Comparison of ENCODE assay signal across 1 cellular context in the genomic region with DNA sequence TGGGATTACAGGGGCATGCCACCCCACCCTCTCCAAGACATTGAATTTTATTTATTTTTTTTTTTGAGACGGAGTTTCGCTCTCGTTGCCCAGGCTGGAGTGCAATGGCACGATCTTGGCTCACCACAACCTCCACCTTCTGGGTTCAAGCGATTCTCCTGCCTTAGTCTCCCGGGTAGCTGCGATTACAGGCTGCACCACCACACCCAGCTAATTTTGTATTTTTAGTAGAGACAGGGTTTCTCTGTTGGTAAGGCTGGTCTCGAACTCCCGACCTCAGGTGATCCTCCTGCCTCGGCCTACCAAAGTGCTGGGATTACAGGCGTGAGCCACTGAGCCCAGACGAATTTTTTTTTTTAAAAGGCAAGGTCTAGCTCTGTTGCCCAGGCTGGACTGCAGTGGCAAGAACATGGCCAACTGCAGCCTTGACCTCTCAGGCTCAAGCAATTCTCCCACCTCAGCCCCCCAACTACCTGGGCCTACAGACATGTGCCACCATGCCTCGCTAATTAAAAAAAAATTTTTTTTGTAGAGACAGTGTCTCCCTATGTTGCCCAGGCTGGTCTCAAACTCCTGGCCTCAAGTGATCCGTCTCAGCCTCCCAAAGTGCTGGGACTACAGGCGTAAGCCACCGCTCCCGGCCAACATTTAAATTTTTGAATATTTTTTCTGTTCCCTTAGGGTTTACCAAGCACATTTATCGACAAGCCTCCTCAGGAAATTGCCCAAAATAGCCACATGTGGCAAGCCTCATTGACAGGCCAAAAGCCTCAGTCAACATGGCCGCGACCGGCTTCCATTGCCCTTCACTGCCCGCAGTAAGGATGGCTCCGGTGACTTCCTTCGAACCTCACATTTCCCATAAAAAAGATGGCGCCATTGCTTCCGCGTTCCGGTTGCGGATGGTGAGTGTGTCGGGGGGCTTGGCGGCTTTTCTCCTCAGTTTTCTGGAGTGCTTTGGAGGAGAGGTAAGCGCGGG.
TF ChIP-seq lines count a peak whose summit lies in the region.

A gene with protein sequence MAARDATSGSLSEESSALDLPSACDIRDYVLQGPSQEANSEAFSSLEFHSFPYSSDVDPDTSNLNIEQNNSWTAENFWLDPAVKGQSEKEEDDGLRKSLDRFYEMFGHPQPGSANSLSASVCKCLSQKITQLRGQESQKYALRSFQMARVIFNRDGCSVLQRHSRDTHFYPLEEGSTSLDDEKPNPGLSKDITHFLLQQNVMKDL (plus strand): TSS at position 890 of the 979 bp plus-strand sequence. CDS start 22,465 bp downstream, outside the sequence.

TF ChIP-seq in H1, 55 proteins besides CTCF, POLR2A, EP300 and RAD21 (continues in another document):
- no peak for TF ChIP-seq ATF3 (IDR thresholded peaks at IDR 0.05; ENCODE audit: insufficient read depth, low read depth, low read length)
- TF ChIP-seq RXRA (IDR thresholded peaks at IDR 0.05; ENCODE audit: insufficient read depth, low read depth, low read length): no peak
- peak; percentile 25; the same call in 1 of the 2 replicates for TF ChIP-seq PHF8 (conservative IDR thresholded peaks at IDR 0.05; ENCODE audit: low read depth, low read length)
- TF ChIP-seq EGR1 (IDR thresholded peaks at IDR 0.05; ENCODE audit: borderline replicate concordance, low read depth, low read length): no peak
- no peak for TF ChIP-seq SP1 (IDR thresholded peaks at IDR 0.05; ENCODE audit: low read depth, low read length)
- no peak for TF ChIP-seq CBX5 (IDR thresholded peaks at IDR 0.05; ENCODE audit: low read depth, low read length)
- TF ChIP-seq EZH2 (IDR thresholded peaks at IDR 0.05; ENCODE audit: low read depth, low read length, severe bottlenecking): no peak
- TF ChIP-seq ZNF274 (IDR thresholded peaks at IDR 0.05; ENCODE audit: borderline replicate concordance, extremely low read depth, low read length): no peak
- TF ChIP-seq, protein P1, sequence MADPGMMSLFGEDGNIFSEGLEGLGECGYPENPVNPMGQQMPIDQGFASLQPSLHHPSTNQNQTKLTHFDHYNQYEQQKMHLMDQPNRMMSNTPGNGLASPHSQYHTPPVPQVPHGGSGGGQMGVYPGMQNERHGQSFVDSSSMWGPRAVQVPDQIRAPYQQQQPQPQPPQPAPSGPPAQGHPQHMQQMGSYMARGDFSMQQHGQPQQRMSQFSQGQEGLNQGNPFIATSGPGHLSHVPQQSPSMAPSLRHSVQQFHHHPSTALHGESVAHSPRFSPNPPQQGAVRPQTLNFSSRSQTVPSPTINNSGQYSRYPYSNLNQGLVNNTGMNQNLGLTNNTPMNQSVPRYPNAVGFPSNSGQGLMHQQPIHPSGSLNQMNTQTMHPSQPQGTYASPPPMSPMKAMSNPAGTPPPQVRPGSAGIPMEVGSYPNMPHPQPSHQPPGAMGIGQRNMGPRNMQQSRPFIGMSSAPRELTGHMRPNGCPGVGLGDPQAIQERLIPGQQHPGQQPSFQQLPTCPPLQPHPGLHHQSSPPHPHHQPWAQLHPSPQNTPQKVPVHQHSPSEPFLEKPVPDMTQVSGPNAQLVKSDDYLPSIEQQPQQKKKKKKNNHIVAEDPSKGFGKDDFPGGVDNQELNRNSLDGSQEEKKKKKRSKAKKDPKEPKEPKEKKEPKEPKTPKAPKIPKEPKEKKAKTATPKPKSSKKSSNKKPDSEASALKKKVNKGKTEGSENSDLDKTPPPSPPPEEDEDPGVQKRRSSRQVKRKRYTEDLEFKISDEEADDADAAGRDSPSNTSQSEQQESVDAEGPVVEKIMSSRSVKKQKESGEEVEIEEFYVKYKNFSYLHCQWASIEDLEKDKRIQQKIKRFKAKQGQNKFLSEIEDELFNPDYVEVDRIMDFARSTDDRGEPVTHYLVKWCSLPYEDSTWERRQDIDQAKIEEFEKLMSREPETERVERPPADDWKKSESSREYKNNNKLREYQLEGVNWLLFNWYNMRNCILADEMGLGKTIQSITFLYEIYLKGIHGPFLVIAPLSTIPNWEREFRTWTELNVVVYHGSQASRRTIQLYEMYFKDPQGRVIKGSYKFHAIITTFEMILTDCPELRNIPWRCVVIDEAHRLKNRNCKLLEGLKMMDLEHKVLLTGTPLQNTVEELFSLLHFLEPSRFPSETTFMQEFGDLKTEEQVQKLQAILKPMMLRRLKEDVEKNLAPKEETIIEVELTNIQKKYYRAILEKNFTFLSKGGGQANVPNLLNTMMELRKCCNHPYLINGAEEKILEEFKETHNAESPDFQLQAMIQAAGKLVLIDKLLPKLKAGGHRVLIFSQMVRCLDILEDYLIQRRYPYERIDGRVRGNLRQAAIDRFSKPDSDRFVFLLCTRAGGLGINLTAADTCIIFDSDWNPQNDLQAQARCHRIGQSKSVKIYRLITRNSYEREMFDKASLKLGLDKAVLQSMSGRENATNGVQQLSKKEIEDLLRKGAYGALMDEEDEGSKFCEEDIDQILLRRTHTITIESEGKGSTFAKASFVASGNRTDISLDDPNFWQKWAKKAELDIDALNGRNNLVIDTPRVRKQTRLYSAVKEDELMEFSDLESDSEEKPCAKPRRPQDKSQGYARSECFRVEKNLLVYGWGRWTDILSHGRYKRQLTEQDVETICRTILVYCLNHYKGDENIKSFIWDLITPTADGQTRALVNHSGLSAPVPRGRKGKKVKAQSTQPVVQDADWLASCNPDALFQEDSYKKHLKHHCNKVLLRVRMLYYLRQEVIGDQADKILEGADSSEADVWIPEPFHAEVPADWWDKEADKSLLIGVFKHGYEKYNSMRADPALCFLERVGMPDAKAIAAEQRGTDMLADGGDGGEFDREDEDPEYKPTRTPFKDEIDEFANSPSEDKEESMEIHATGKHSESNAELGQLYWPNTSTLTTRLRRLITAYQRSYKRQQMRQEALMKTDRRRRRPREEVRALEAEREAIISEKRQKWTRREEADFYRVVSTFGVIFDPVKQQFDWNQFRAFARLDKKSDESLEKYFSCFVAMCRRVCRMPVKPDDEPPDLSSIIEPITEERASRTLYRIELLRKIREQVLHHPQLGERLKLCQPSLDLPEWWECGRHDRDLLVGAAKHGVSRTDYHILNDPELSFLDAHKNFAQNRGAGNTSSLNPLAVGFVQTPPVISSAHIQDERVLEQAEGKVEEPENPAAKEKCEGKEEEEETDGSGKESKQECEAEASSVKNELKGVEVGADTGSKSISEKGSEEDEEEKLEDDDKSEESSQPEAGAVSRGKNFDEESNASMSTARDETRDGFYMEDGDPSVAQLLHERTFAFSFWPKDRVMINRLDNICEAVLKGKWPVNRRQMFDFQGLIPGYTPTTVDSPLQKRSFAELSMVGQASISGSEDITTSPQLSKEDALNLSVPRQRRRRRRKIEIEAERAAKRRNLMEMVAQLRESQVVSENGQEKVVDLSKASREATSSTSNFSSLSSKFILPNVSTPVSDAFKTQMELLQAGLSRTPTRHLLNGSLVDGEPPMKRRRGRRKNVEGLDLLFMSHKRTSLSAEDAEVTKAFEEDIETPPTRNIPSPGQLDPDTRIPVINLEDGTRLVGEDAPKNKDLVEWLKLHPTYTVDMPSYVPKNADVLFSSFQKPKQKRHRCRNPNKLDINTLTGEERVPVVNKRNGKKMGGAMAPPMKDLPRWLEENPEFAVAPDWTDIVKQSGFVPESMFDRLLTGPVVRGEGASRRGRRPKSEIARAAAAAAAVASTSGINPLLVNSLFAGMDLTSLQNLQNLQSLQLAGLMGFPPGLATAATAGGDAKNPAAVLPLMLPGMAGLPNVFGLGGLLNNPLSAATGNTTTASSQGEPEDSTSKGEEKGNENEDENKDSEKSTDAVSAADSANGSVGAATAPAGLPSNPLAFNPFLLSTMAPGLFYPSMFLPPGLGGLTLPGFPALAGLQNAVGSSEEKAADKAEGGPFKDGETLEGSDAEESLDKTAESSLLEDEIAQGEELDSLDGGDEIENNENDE (IDR thresholded peaks at IDR 0.05; ENCODE audit: insufficient replicate concordance, low read length): no peak
- TF ChIP-seq NRF1 (IDR thresholded peaks at IDR 0.05; ENCODE audit: low read depth, low read length): no peak
- TF ChIP-seq GTF2F1 (IDR thresholded peaks at IDR 0.05; ENCODE audit: borderline replicate concordance, low read depth, low read length): peak; percentile 66; the same call in 1 of the 2 replicates
- no peak for TF ChIP-seq BACH1 (IDR thresholded peaks at IDR 0.05; ENCODE audit: low read length)
- TF ChIP-seq CHD2 (IDR thresholded peaks at IDR 0.05; ENCODE audit: low read length): no peak
- TF ChIP-seq JUN (IDR thresholded peaks at IDR 0.05; ENCODE audit: low read depth, low read length): no peak
- no peak for TF ChIP-seq HDAC6 (IDR thresholded peaks at IDR 0.05; ENCODE audit: low read depth, low read length)
- no peak for TF ChIP-seq SIRT6 (IDR thresholded peaks at IDR 0.05; ENCODE audit: low read length)
- peak; percentile 74 for TF ChIP-seq TAF7 (optimal IDR thresholded peaks at IDR 0.05; ENCODE audit: borderline replicate concordance, low read depth, low read length)
- no peak for TF ChIP-seq CTBP2 (IDR thresholded peaks at IDR 0.05; ENCODE audit: borderline replicate concordance, insufficient read depth, insufficient read length, low read length)
- TF ChIP-seq CEBPB (IDR thresholded peaks at IDR 0.05; ENCODE audit: low read depth, low read length): no peak
- TF ChIP-seq ASH2L (IDR thresholded peaks at IDR 0.05; ENCODE audit: low read length): no peak
- TF ChIP-seq SP2 (IDR thresholded peaks at IDR 0.05; ENCODE audit: low read length): no peak
- no peak for TF ChIP-seq TEAD4 (IDR thresholded peaks at IDR 0.05; ENCODE audit: low read depth, low read length)
- peak; percentile 100 for TF ChIP-seq YY1 (IDR thresholded peaks at IDR 0.05; ENCODE audit: low read depth, low read length)
- TF ChIP-seq SAP30 (IDR thresholded peaks at IDR 0.05; ENCODE audit: insufficient read depth, insufficient replicate concordance, low read length): peak; percentile 78
- peak; percentile 11 to 83; a peak in 1 of 4 replicates for TF ChIP-seq SIN3A (conservative IDR thresholded peaks at IDR 0.05 in 1 of 2, IDR thresholded peaks at IDR 0.05 in 1 of 2; ENCODE audit: low read depth in 1 of 2, low read length in 2 of 2)
- TF ChIP-seq POU5F1 (IDR thresholded peaks at IDR 0.05; ENCODE audit: low read depth, low read length): no peak
- TF ChIP-seq RBBP5 (IDR thresholded peaks at IDR 0.05; ENCODE audit: borderline replicate concordance, low read depth, low read length): no peak
- no peak for TF ChIP-seq SUZ12 (IDR thresholded peaks at IDR 0.05; ENCODE audit: low read length)
- TF ChIP-seq KDM1A (IDR thresholded peaks at IDR 0.05; ENCODE audit: borderline replicate concordance, low read length): no peak
- no peak; the same call in 1 of the 2 replicates for TF ChIP-seq E2F6 (IDR thresholded peaks at IDR 0.05)
- TF ChIP-seq SIX5 (IDR thresholded peaks at IDR 0.05; ENCODE audit: low read depth, low read length): peak; percentile 64
- no peak for TF ChIP-seq BCL11A (IDR thresholded peaks at IDR 0.05; ENCODE audit: low read depth in 2 of 2, low read length in 2 of 2)
- TF ChIP-seq TCF12 (IDR thresholded peaks at IDR 0.05; ENCODE audit: low read depth, low read length): peak; percentile 16; the same call in 1 of the 2 replicates
- no peak for TF ChIP-seq CBX8 (IDR thresholded peaks at IDR 0.05; ENCODE audit: borderline replicate concordance, low read depth, low read length)
- no peak for TF ChIP-seq HDAC2 (IDR thresholded peaks at IDR 0.05; ENCODE audit: borderline replicate concordance in 1 of 2, low read depth in 2 of 2, low read length in 2 of 2)
- peak; percentile 37; the same call in 1 of the 2 replicates for TF ChIP-seq GABPA (IDR thresholded peaks at IDR 0.05; ENCODE audit: borderline replicate concordance, insufficient read depth, low read length)
- TF ChIP-seq, protein P2, sequence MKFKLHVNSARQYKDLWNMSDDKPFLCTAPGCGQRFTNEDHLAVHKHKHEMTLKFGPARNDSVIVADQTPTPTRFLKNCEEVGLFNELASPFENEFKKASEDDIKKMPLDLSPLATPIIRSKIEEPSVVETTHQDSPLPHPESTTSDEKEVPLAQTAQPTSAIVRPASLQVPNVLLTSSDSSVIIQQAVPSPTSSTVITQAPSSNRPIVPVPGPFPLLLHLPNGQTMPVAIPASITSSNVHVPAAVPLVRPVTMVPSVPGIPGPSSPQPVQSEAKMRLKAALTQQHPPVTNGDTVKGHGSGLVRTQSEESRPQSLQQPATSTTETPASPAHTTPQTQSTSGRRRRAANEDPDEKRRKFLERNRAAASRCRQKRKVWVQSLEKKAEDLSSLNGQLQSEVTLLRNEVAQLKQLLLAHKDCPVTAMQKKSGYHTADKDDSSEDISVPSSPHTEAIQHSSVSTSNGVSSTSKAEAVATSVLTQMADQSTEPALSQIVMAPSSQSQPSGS (IDR thresholded peaks at IDR 0.05; ENCODE audit: low read length): no peak
- no peak for TF ChIP-seq BRCA1 (IDR thresholded peaks at IDR 0.05; ENCODE audit: low read depth, low read length)
- peak; percentile 95 for TF ChIP-seq TAF1 (IDR thresholded peaks at IDR 0.05; ENCODE audit: low read depth, low read length)
- TF ChIP-seq SP4 (IDR thresholded peaks at IDR 0.05; ENCODE audit: low read length): no peak
- TF ChIP-seq MAX (IDR thresholded peaks at IDR 0.05): peak; percentile 80
- peak; percentile 83 for TF ChIP-seq TBP (IDR thresholded peaks at IDR 0.05; ENCODE audit: low read depth, low read length)
- no peak for TF ChIP-seq RNF2 (IDR thresholded peaks at IDR 0.05; ENCODE audit: borderline replicate concordance, low read depth, low read length, missing control alignments, poor library complexity, severe bottlenecking)
- TF ChIP-seq CREB1 (IDR thresholded peaks at IDR 0.05): peak; percentile 67
- no peak for TF ChIP-seq MAFK (IDR thresholded peaks at IDR 0.05; ENCODE audit: low read depth, low read length)
- no peak for TF ChIP-seq SRF (IDR thresholded peaks at IDR 0.05; ENCODE audit: low read depth, low read length)
- no peak for TF ChIP-seq RFX5 (IDR thresholded peaks at IDR 0.05; ENCODE audit: borderline replicate concordance, low read depth, low read length)
- TF ChIP-seq KDM4A (IDR thresholded peaks at IDR 0.05; ENCODE audit: low read depth, low read length, severe bottlenecking): no peak
- no peak for TF ChIP-seq NANOG (IDR thresholded peaks at IDR 0.05; ENCODE audit: insufficient read depth, low read depth, low read length, poor library complexity, severe bottlenecking)
- TF ChIP-seq JUND (IDR thresholded peaks at IDR 0.05; ENCODE audit: low read length): no peak
- no peak for TF ChIP-seq KDM5A (IDR thresholded peaks at IDR 0.05; ENCODE audit: low read length)
- TF ChIP-seq CHD1 (IDR thresholded peaks at IDR 0.05; ENCODE audit: low read depth, low read length): no peak
- 0 out of 2 replicates have a peak, but pooled peaks have one; percentile 58 for TF ChIP-seq POLR2AphosphoS5 (IDR thresholded peaks at IDR 0.05; ENCODE audit: low read depth, low read length)
- no peak for TF ChIP-seq FOSL1 (IDR thresholded peaks at IDR 0.05; ENCODE audit: insufficient read depth, low read depth, low read length)
